In the genomic region with DNA sequence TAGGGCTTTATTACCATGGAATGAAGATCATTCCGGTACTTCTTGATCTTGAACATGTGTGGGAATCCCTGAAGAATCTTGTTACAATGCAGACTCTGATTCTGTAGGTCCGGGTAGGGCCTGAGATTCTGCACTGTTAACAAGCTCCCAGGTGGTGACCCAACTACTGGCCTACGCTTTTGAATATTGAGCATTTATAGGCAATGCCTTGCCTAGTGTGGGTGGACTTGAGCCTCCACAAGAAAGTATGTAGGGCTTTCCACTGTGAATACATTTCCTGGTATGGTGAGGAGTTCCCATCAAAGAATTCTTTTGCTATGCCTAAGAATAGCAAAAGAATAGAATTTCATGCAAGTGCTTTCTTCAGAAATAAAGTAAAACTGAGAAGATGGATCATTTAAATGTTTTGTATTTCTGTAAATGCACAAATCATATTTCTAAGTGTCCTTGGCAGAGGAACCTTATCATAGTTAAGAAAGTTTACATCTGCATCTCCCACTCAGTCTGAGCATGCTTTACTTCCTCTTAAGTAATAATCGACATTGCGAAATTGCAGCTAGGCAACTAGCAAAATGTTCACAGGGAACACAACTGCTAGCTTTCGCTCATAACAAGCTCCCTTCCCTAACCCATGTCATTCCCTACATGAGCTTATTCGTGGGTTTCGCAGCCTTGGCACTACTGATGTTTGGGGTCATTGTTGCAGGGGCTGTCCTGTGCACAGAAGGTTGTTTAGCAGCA, we compare ENCODE assay signal across 1 cellular context.
TF ChIP-seq lines count a peak whose summit lies in the region.

No MANE protein-coding gene starts in this region.

TF ChIP-seq in WTC11, 78 proteins besides CTCF, POLR2A, EP300 and RAD21 (continued from another document):
- TF ChIP-seq EMX1 (CRISPR knock-in tag; IDR thresholded peaks at IDR 0.05) (no peak), CREM (CRISPR knock-in tag; IDR thresholded peaks at IDR 0.05) (no peak)
- TF ChIP-seq, protein P1, sequence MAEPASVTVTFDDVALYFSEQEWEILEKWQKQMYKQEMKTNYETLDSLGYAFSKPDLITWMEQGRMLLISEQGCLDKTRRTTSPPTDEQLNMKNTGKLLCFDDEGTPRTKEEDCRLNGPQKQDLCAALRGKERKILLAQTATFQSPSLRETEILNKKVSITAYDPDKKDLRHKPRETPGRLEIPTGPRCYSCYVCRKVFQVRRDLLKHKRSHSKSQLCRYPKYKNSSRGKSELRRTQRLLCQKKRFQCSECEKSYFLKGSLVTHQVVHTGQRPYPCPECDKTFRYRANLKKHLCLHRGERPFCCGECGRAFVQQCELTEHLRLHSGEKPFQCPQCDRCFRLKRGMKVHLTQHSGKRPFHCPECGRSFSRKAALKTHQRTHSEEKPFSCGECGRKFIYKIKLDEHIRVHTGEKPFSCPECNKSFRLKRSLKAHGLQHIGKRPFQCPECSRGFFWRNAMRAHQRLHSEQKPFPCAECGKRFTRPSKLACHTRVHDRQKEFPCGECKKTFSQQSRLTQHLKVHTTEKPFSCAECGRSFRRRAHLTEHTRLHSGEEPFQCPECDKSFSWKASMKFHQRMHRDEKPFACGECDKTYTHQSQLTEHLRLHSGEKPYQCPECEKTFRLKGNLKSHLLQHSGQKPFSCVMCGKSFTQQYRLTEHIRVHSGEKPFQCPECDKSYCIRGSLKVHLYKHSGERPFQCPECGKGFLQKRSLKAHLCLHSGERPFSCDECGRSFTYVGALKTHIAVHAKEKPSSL (CRISPR knock-in tag; conservative IDR thresholded peaks at IDR 0.05) = no peak
